ENCODE assay signal across 8 cellular contexts in the genomic region with DNA sequence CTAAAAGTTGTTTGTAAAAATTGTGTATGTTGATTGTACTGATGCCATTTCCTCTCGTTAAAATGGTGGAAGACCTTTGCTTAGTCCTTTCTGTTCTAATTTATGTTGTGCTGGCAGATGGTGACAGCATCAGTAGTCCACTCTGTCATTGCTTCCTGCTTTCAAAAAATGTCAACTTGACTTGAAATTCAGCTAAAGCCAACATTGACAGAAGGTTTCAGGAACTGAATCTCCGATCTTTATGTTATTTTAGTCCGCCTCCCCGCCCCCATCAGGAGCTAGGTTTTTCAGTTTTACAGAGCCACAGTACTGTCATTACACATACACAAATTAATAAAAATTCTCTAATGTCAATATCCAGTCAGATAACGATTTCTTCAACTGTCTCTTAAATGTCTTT. TPM values are rescaled to one million over a fixed set of nuclear protein-coding genes. Genes with fewer than 3 reads are reported as not detected.
DNase-seq lines count a peak whose midpoint lies in the region; ATAC-seq and TF ChIP-seq lines count a peak whose summit lies in the region.

No MANE protein-coding gene starts in this region.

- no peaks in the 10 kb centered on the region for H3K9me3 ChIP-seq in Peyer's patch

- peak overlapping the region in 2 of 4 donors; percentile 71 to 78 for H3K4me3 ChIP-seq in Peyer's patch

- CTCF ChIA-PET in activated CD4-positive, alpha-beta memory T cell treated with anti-CD3 and anti-CD28 coated beads for 36 hours (lab: Charles Lee) = interaction anchor here (0.9 to 2.2 kb wide), 4 partner anchors 10 to 289 kb away, joined by 4 to 9 read pairs (median 6); no protein-coding TSS in a partner anchor

- H3K27ac Mint-ChIP-seq in activated CD4-positive, alpha-beta memory T cell treated with anti-CD3 and anti-CD28 coated beads for 36 hours = peak overlapping the region; percentile 77
- H3K27ac Mint-ChIP-seq in memory B cell = peak overlapping the region; percentile 93

- H3K27me3 ChIP-seq in Peyer's patch = no peaks in the 10 kb centered on the region

- ATAC-seq in HG02938 (IDR thresholded peaks at IDR 0.05; ENCODE audit: unreplicated experiment) (peak; percentile 25), memory B cell (ENCODE audit: low read depth) (peak; percentile 5), GM21381 (IDR thresholded peaks at IDR 0.05; ENCODE audit: unreplicated experiment) (no peak), HG03354 (IDR thresholded peaks at IDR 0.05; ENCODE audit: poor library complexity, severe bottlenecking, unreplicated experiment) (no peak)

- H3K36me3 ChIP-seq in Peyer's patch = no peaks in the 10 kb centered on the region

- peaks cover 0 to 25% (median 4%) of the 10 kb centered on the region in 4 donors for H3K4me1 ChIP-seq in Peyer's patch

- no peak for TF ChIP-seq POLR2A in Peyer's patch (IDR thresholded peaks at IDR 0.05)

- H3K9me3 Mint-ChIP-seq in activated CD4-positive, alpha-beta memory T cell treated with anti-CD3 and anti-CD28 coated beads for 36 hours = no peaks in the 10 kb centered on the region
- no peaks in the 10 kb centered on the region for H3K9me3 Mint-ChIP-seq in memory B cell

- peak; percentile 23 for DNase-seq in G401 (ENCODE audit: low spot score)
- no peak for DNase-seq in activated CD4-positive, alpha-beta memory T cell treated with anti-CD3 and anti-CD28 coated beads for 36 hours
- no peak for DNase-seq in memory B cell (ENCODE audit: low spot score in 2 of 2)
- DNase-seq in AG08395 (ENCODE audit: low spot score) = no peak
- no peak for DNase-seq in Peyer's patch

- H3K36me3 Mint-ChIP-seq in activated CD4-positive, alpha-beta memory T cell treated with anti-CD3 and anti-CD28 coated beads for 36 hours = peaks cover 7% of the 10 kb centered on the region
- H3K36me3 Mint-ChIP-seq in memory B cell = peaks cover 7% of the 10 kb centered on the region

- in situ Hi-C loops in G401 (cut with HindIII; ENCODE audit: low sequenced_read_pairs) = no loop called here

- TF ChIP-seq CTCF in Peyer's patch (IDR thresholded peaks at IDR 0.05) = no peak

- intact Hi-C loops in activated CD4-positive, alpha-beta memory T cell treated with anti-CD3 and anti-CD28 coated beads for 36 hours (cut with micrococcal nuclease) = loop anchor here (1.0 to 10.0 kb wide), 6 partner anchors 9 to 1765 kb away; a partner anchor contains a TSS

- H3K27me3 Mint-ChIP-seq in activated CD4-positive, alpha-beta memory T cell treated with anti-CD3 and anti-CD28 coated beads for 36 hours = no peaks in the 10 kb centered on the region
- no peaks in the 10 kb centered on the region for H3K27me3 Mint-ChIP-seq in memory B cell

- H3K4me3 Mint-ChIP-seq in activated CD4-positive, alpha-beta memory T cell treated with anti-CD3 and anti-CD28 coated beads for 36 hours = peak overlapping the region; percentile 87
- peak overlapping the region; percentile 77 for H3K4me3 Mint-ChIP-seq in memory B cell

- peaks cover 48% of the 10 kb centered on the region for H3K4me1 Mint-ChIP-seq in activated CD4-positive, alpha-beta memory T cell treated with anti-CD3 and anti-CD28 coated beads for 36 hours (ENCODE audit: low read depth)
- H3K4me1 Mint-ChIP-seq in memory B cell = peaks cover 31% of the 10 kb centered on the region

- H3K27ac ChIP-seq in Peyer's patch = peak overlapping the region in 2 of 4 donors; percentile 0 to 98

- POLR2A ChIA-PET in activated CD4-positive, alpha-beta memory T cell treated with anti-CD3 and anti-CD28 coated beads for 36 hours (lab: Charles Lee) = no interaction called here

RNA-seq across cellular contexts. Expression of a gene that starts 1.5 kb away (rescaled TPM):
- total RNA-seq in G401 (2014; rRNA removed; shearing (Covaris generic)) = 9.7 and 16.8 TPM in 2 replicates
- total RNA-seq in activated CD4-positive, alpha-beta memory T cell treated with anti-CD3 and anti-CD28 coated beads for 36 hours = 10 to 100 TPM; 22.4 to 23.7 TPM
- total RNA-seq in Peyer's patch = 10 to 100 TPM; 13.3 to 67.7 (median 19.6) TPM

RNA-seq across cellular contexts. Expression of a gene that starts 1.6 kb away (rescaled TPM):
- total RNA-seq in G401 (2014; rRNA removed; shearing (Covaris generic)) = 120 and 127 TPM in 2 replicates
- 10 to 100 TPM; 30.1 to 33.1 TPM for total RNA-seq in activated CD4-positive, alpha-beta memory T cell treated with anti-CD3 and anti-CD28 coated beads for 36 hours
- total RNA-seq in Peyer's patch = 10 to 100 TPM; 24.5 to 50.3 (median 39.9) TPM

Comparison
In these comparisons a context has a peak if more than half of its experiments do, and no peak if none do; other contexts are left out.
1. ATAC-seq: peak in HG02938 (single experiment) and memory B cell (single experiment); none in GM21381 (single experiment) and HG03354 (single experiment).